Comparison of ENCODE assay signal across 18 cellular contexts in genomic region chr7:45670227-45670626, GRCh38.
"Had no signal": no experiment of that assay in that cellular context is flagged by ENCODE, and none has a peak within 500 bp of the region (broad histone marks: within the 10 kb centered on the region; RNA-seq: fewer than 3 reads in every experiment).

No MANE protein-coding gene starts in this region.

- H3K9me3 Mint-ChIP-seq: activated T-helper 1 cell treated with anti-CD3 and anti-CD28 coated beads, Interleukin-12 subunit alpha, Interleukin-12 subunit beta, Interleukin-2, Interleukin-4 antibody, amounts not matched to agents 30 ng/mL and 10 ng/mL and 1 ng/mL, durations not matched to agents 14 hours and 24 hours and 36 hours; dendritic cell treated with granulocyte-macrophage colony-stimulating factor and Interleukin-4, amounts not matched to agents 40 ng/mL and 50 ng/mL, for 4 days had no signal

- H3K4me3 Mint-ChIP-seq: activated T-helper 1 cell treated with anti-CD3 and anti-CD28 coated beads, Interleukin-12 subunit alpha, Interleukin-12 subunit beta, Interleukin-2, Interleukin-4 antibody, amounts not matched to agents 30 ng/mL and 10 ng/mL and 1 ng/mL, durations not matched to agents 14 hours and 24 hours and 36 hours; dendritic cell treated with granulocyte-macrophage colony-stimulating factor and Interleukin-4, amounts not matched to agents 40 ng/mL and 50 ng/mL, for 4 days; immature natural killer cell; naive thymus-derived CD8-positive, alpha-beta T cell had no signal

- ATAC-seq: activated naive CD4-positive, alpha-beta T cell treated with anti-CD3 and anti-CD28 coated beads, Interleukin-2, amount 50 U/mL, for 72 hours; naive thymus-derived CD8-positive, alpha-beta T cell had no signal

- H3K4me3 ChIP-seq: adrenal gland, breast epithelium, esophagus squamous epithelium, ovary, spleen, tibial artery had no signal

- H3K9me3 ChIP-seq: adrenal gland, breast epithelium, esophagus squamous epithelium, ovary, tibial artery had no signal

- H3K36me3 Mint-ChIP-seq: activated naive CD4-positive, alpha-beta T cell treated with anti-CD3 and anti-CD28 coated beads, Interleukin-2, amount 50 U/mL, for 72 hours; immature natural killer cell; naive thymus-derived CD8-positive, alpha-beta T cell had no signal

- H3K36me3 ChIP-seq: adrenal gland, breast epithelium, esophagus squamous epithelium, ovary, spleen, tibial artery had no signal

- H3K27ac Mint-ChIP-seq: activated naive CD4-positive, alpha-beta T cell treated with anti-CD3 and anti-CD28 coated beads, Interleukin-2, amount 50 U/mL, for 72 hours; activated T-helper 1 cell treated with anti-CD3 and anti-CD28 coated beads, Interleukin-12 subunit alpha, Interleukin-12 subunit beta, Interleukin-2, Interleukin-4 antibody, amounts not matched to agents 30 ng/mL and 10 ng/mL and 1 ng/mL, durations not matched to agents 14 hours and 24 hours and 36 hours; dendritic cell treated with granulocyte-macrophage colony-stimulating factor and Interleukin-4, amounts not matched to agents 40 ng/mL and 50 ng/mL, for 4 days; immature natural killer cell; naive thymus-derived CD8-positive, alpha-beta T cell had no signal

- H3K4me1 ChIP-seq: adrenal gland, breast epithelium, esophagus squamous epithelium, spleen, tibial artery had no signal

- DNase-seq: activated CD4-positive, alpha-beta T cell treated with anti-CD3 and anti-CD28 coated beads for 4 hours; activated gamma-delta T cell treated with Interleukin-2 at 50 U/mL for 16 hours; activated T-cell treated with anti-CD3 and anti-CD28 coated beads for 4 hours; effector CD8-positive, alpha-beta T cell; esophagus squamous epithelium; immature natural killer cell; mesendoderm; naive thymus-derived CD8-positive, alpha-beta T cell; stimulated activated CD8-positive, alpha-beta memory T cell treated with anti-CD3 and anti-CD28 coated beads, Interleukin-4, amount 100 ng/mL, for 48 hours; stimulated activated naive CD4-positive, alpha-beta T cell had no signal

- H3K27me3 ChIP-seq: adrenal gland, breast epithelium, esophagus squamous epithelium, ovary, spleen, tibial artery had no signal

- H3K4me1 Mint-ChIP-seq: immature natural killer cell; naive thymus-derived CD8-positive, alpha-beta T cell had no signal

- H3K27me3 Mint-ChIP-seq: dendritic cell treated with granulocyte-macrophage colony-stimulating factor and Interleukin-4, amounts not matched to agents 40 ng/mL and 50 ng/mL, for 4 days had no signal

- H3K27ac ChIP-seq: adrenal gland, breast epithelium, esophagus squamous epithelium, ovary, spleen, tibial artery had no signal
